Comparison of ENCODE assay signal across 20 cellular contexts in the genomic region with DNA sequence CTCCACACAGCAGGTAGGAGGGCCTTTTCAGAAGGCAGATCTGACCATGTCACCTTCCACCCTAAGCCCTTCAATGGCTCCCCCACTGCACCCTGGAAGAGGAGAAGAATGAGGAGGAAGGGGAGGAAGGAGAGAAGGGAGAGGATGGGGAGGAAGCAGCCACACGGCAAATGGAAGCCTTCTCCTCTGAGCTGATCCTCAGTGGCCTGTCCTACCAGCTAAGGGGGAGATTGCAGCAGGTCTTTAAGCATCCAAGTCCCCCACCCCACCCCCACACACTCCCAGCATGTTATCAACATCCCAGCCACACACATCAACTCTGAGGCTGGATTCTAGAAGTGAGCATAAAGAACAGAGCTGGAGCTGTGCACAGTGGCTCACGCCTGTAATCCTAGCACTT. TPM values are rescaled to one million over a fixed set of nuclear protein-coding genes. Genes with fewer than 3 reads are reported as not detected.
"Had no signal": no experiment of that assay in that cellular context is flagged by ENCODE, and none has a peak within 500 bp of the region (broad histone marks: within the 10 kb centered on the region; RNA-seq: fewer than 3 reads in every experiment).

No MANE protein-coding gene starts in this region.

- H3K27ac ChIP-seq: lower lobe of right lung, psoas muscle, tibial nerve had no signal

- H3K4me2 ChIP-seq: SK-N-SH had no signal

- DNase-seq: activated naive CD4-positive, alpha-beta T cell treated with Interleukin-2 at 50 U/mL for 16 hours; activated naive CD8-positive, alpha-beta T cell treated with anti-CD3 and anti-CD28 coated beads for 36 hours; kidney; lower lobe of right lung; naive thymus-derived CD4-positive, alpha-beta T cell; psoas muscle; right cardiac atrium; SIG-M5; SK-N-SH; stimulated activated CD4-positive, alpha-beta T cell treated with anti-CD3 and anti-CD28 coated beads, Interleukin-1b, Interleukin-23, amount 100 ng/mL, for 48 hours had no signal

- H3K36me3 ChIP-seq: lower lobe of right lung, tibial nerve had no signal

- H3K4me3 ChIP-seq: lower lobe of right lung, psoas muscle, tibial nerve had no signal

- H3K4me1 ChIP-seq: lower lobe of right lung, psoas muscle, tibial nerve had no signal

- H3K27ac Mint-ChIP-seq: activated naive CD8-positive, alpha-beta T cell treated with anti-CD3 and anti-CD28 coated beads for 36 hours; activated T-helper 1 cell treated with anti-CD3 and anti-CD28 coated beads, Interleukin-12 subunit alpha, Interleukin-12 subunit beta, Interleukin-2, Interleukin-4 antibody, amounts not matched to agents 30 ng/mL and 10 ng/mL and 1 ng/mL, durations not matched to agents 14 hours and 24 hours and 36 hours; naive thymus-derived CD4-positive, alpha-beta T cell; stimulated activated naive CD8-positive, alpha-beta T cell treated with anti-CD3 and anti-CD28 coated beads, Interleukin-15, Interleukin-2, amounts not matched to agents 100 ng/mL and 50 ng/mL, for 24 hours; WTC11 had no signal

- H3K9me3 ChIP-seq: psoas muscle, SK-N-SH had no signal

- ATAC-seq: lower lobe of right lung; naive thymus-derived CD4-positive, alpha-beta T cell; psoas muscle; right cardiac atrium; WTC11 had no signal

- H3K9ac ChIP-seq: SK-N-SH had no signal

- H3K36me3 Mint-ChIP-seq: activated naive CD8-positive, alpha-beta T cell treated with anti-CD3 and anti-CD28 coated beads for 36 hours had no signal

- H3K4me3 Mint-ChIP-seq: activated naive CD8-positive, alpha-beta T cell treated with anti-CD3 and anti-CD28 coated beads for 36 hours; activated T-helper 1 cell treated with anti-CD3 and anti-CD28 coated beads, Interleukin-12 subunit alpha, Interleukin-12 subunit beta, Interleukin-2, Interleukin-4 antibody, amounts not matched to agents 30 ng/mL and 10 ng/mL and 1 ng/mL, durations not matched to agents 14 hours and 24 hours and 36 hours; central memory CD8-positive, alpha-beta T cell; naive thymus-derived CD4-positive, alpha-beta T cell; neural crest cell; stimulated activated naive CD8-positive, alpha-beta T cell treated with anti-CD3 and anti-CD28 coated beads, Interleukin-15, Interleukin-2, amounts not matched to agents 100 ng/mL and 50 ng/mL, for 24 hours; WTC11 had no signal

RNA-seq across cellular contexts. Expression of a gene that starts 46.2 kb away (rescaled TPM):
- total RNA-seq: activated naive CD8-positive, alpha-beta T cell treated with anti-CD3 and anti-CD28 coated beads for 36 hours; activated T-helper 1 cell treated with anti-CD3 and anti-CD28 coated beads, Interleukin-12 subunit alpha, Interleukin-12 subunit beta, Interleukin-2, Interleukin-4 antibody, amounts not matched to agents 30 ng/mL and 10 ng/mL and 1 ng/mL, durations not matched to agents 14 hours and 24 hours and 36 hours; dermis microvascular lymphatic vessel endothelial cell; fibroblast of villous mesenchyme; kidney; lower lobe of right lung; osteocyte; psoas muscle; right cardiac atrium; T-helper 2 cell treated with Interferon-gamma antibody and Interleukin-4, amounts not matched to agents 100 ng/mL and 5 ng/mL, for 36 hours; tibial nerve had no signal
- polyA plus RNA-seq: SK-N-SH had no signal
